8 cellular contexts compared by ENCODE assay signal in the genomic region with DNA sequence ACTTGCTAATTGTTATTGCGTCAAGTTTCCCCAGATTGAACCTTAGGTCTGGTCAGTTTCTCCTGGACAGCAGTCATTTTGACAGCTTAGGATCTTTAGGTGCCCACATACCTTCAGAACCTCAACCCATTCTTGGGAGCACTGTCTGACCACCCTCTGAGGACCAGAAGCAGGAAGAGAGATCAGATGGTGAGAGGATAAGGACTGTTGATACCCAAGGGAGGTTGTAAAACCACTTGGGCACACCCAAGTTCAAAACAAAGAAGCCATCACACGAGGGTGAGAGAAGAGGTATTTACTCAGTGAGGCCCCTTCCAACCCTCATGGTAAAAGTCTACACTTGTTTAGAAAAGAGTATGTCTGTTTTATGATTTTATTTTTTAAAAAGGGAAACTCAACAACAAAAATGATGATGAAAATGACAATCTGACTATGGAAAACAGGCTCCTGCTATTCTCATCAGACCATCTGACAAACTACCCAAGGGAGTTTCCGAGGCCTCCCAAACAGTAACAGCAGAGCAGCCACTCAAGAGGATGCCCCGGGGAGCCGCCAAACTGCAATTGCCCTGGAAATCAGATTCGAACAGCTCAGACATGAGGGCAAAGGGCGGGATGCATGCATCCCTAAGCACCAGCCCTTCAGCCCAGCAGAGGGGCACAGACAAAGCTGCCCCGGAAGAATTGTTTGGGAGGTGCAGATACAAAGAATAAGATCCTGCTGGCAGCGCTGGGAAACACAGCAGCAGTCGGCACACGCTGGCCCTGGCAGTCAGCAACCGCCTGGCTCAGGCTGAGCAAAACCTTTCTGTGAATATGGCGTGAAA.
A peak's percentile ranks its signal among the peaks of the same experiment; 100 is the strongest.
DNase-seq lines count a peak whose midpoint lies in the region; ATAC-seq and TF ChIP-seq lines count a peak whose summit lies in the region.

No MANE protein-coding gene starts in this region.

- intact Hi-C loops in naive thymus-derived CD4-positive, alpha-beta T cell (cut with micrococcal nuclease) = loop anchor here in 1 of 2 donors (1.0 to 2.0 kb wide), 2 partner anchors 16 to 35 kb away; no protein-coding TSS in a partner anchor
- intact Hi-C loops in upper lobe of right lung (cut with DNase I) = no loop called here

- in situ Hi-C loops in GM13977 (cut with MboI; ENCODE audit: low pct_unique_long_range_greater_than_20kb, low sequenced_read_pairs, unreplicated experiment) = no loop called here

- H3K4me3 Mint-ChIP-seq in activated naive CD8-positive, alpha-beta T cell treated with anti-CD3 and anti-CD28 coated beads, Interleukin-2, amount 50 U/mL, for 24 hours = no peak overlapping the region
- peak overlapping the region in 5 of 10 donors; percentile 14 to 69 (median 56) for H3K4me3 Mint-ChIP-seq in naive thymus-derived CD4-positive, alpha-beta T cell

- peaks cover 76% of the 10 kb centered on the region for H3K4me1 Mint-ChIP-seq in activated naive CD8-positive, alpha-beta T cell treated with anti-CD3 and anti-CD28 coated beads, Interleukin-2, amount 50 U/mL, for 24 hours
- peaks cover 21 to 72% (median 52%) of the 10 kb centered on the region in 7 donors for H3K4me1 Mint-ChIP-seq in naive thymus-derived CD4-positive, alpha-beta T cell

- H3K27me3 ChIP-seq in naive thymus-derived CD4-positive, alpha-beta T cell (ENCODE audit: control insufficient read depth in 2 of 2, insufficient read depth in 2 of 2, low read length in 2 of 2) = no peaks in the 10 kb centered on the region
- H3K27me3 ChIP-seq in upper lobe of right lung = no peaks in the 10 kb centered on the region

- peak overlapping the region; percentile 96 for H3K27ac Mint-ChIP-seq in activated naive CD8-positive, alpha-beta T cell treated with anti-CD3 and anti-CD28 coated beads, Interleukin-2, amount 50 U/mL, for 24 hours
- peak overlapping the region in 5 of 9 donors; percentile 68 to 90 (median 71) for H3K27ac Mint-ChIP-seq in naive thymus-derived CD4-positive, alpha-beta T cell

- H3K27ac ChIP-seq in naive thymus-derived CD4-positive, alpha-beta T cell (ENCODE audit: low read depth, low read length) = no peak overlapping the region
- H3K27ac ChIP-seq in upper lobe of right lung = no peak overlapping the region

- ATAC-seq in HG03342 (IDR thresholded peaks at IDR 0.05; ENCODE audit: unreplicated experiment) = peak; percentile 28
- ATAC-seq in activated naive CD8-positive, alpha-beta T cell treated with anti-CD3 and anti-CD28 coated beads, Interleukin-2, amount 50 U/mL, for 24 hours = peak; percentile 26
- peak; percentile 48 for ATAC-seq in naive thymus-derived CD4-positive, alpha-beta T cell
- ATAC-seq in upper lobe of right lung = no peak
- ATAC-seq in GM19324 (IDR thresholded peaks at IDR 0.05; ENCODE audit: low FRiP score, unreplicated experiment) = no peak

- no peaks in the 10 kb centered on the region for H3K27me3 Mint-ChIP-seq in activated naive CD8-positive, alpha-beta T cell treated with anti-CD3 and anti-CD28 coated beads, Interleukin-2, amount 50 U/mL, for 24 hours
- H3K27me3 Mint-ChIP-seq in naive thymus-derived CD4-positive, alpha-beta T cell = no peaks in the 10 kb centered on the region

- peaks cover 23 to 44% of the 10 kb centered on the region in 2 donors for H3K4me1 ChIP-seq in naive thymus-derived CD4-positive, alpha-beta T cell (ENCODE audit: control insufficient read depth in 2 of 2, insufficient read depth in 2 of 2, low read length in 2 of 2)
- peaks cover 26% of the 10 kb centered on the region for H3K4me1 ChIP-seq in upper lobe of right lung

- no peak for DNase-seq in activated naive CD8-positive, alpha-beta T cell treated with anti-CD3 and anti-CD28 coated beads, Interleukin-2, amount 50 U/mL, for 24 hours
- no peak for DNase-seq in naive thymus-derived CD4-positive, alpha-beta T cell
- DNase-seq in upper lobe of right lung = no peak
- DNase-seq in globus pallidus (ENCODE audit: low spot score) = no peak
- DNase-seq in GM13977 (ENCODE audit: low spot score) = no peak

- H3K9me3 ChIP-seq in naive thymus-derived CD4-positive, alpha-beta T cell (ENCODE audit: control insufficient read depth in 2 of 3, low read length in 3 of 3) = no peaks in the 10 kb centered on the region
- H3K9me3 ChIP-seq in upper lobe of right lung = no peaks in the 10 kb centered on the region

- no peak overlapping the region for H3K4me3 ChIP-seq in naive thymus-derived CD4-positive, alpha-beta T cell (ENCODE audit: low read length)
- H3K4me3 ChIP-seq in upper lobe of right lung = no peak overlapping the region

- no peaks in the 10 kb centered on the region for H3K36me3 ChIP-seq in naive thymus-derived CD4-positive, alpha-beta T cell (ENCODE audit: control insufficient read depth in 2 of 3, insufficient read depth in 3 of 3, low read length in 3 of 3)
- no peaks in the 10 kb centered on the region for H3K36me3 ChIP-seq in upper lobe of right lung

- CTCF ChIA-PET in naive thymus-derived CD4-positive, alpha-beta T cell (lab: Charles Lee) = interaction anchor here (0.7 kb wide), 1 partner anchor 136 kb away, joined by 4 read pairs; no protein-coding TSS in a partner anchor

- TF ChIP-seq CTCF in GM12873 (IDR thresholded peaks at IDR 0.05; ENCODE audit: insufficient read depth, low read depth, low read length, missing control alignments) = peak; percentile 14
- no peak for TF ChIP-seq CTCF in upper lobe of right lung (IDR thresholded peaks at IDR 0.05)
- no peak for TF ChIP-seq CTCF in GM13977 (IDR thresholded peaks at IDR 0.05; ENCODE audit: extremely low read depth, insufficient read depth, missing control alignments)

- POLR2A ChIA-PET in naive thymus-derived CD4-positive, alpha-beta T cell (lab: Charles Lee) = interaction anchor here (0.6 to 0.7 kb wide), 2 partner anchors 16 to 364 kb away, joined by 3 read pairs; no protein-coding TSS in a partner anchor

- peaks cover 11% of the 10 kb centered on the region for H3K36me3 Mint-ChIP-seq in activated naive CD8-positive, alpha-beta T cell treated with anti-CD3 and anti-CD28 coated beads, Interleukin-2, amount 50 U/mL, for 24 hours (ENCODE audit: low read depth)
- H3K36me3 Mint-ChIP-seq in naive thymus-derived CD4-positive, alpha-beta T cell = peaks cover 0 to 28% (median 0%) of the 10 kb centered on the region in 5 donors

- H3K9me3 Mint-ChIP-seq in activated naive CD8-positive, alpha-beta T cell treated with anti-CD3 and anti-CD28 coated beads, Interleukin-2, amount 50 U/mL, for 24 hours = peaks cover 4% of the 10 kb centered on the region
- peaks cover 0 to 18% (median 0%) of the 10 kb centered on the region in 11 donors for H3K9me3 Mint-ChIP-seq in naive thymus-derived CD4-positive, alpha-beta T cell

Comparison
In these comparisons a context has a peak if more than half of its experiments do, and no peak if none do; other contexts are left out.
1. ATAC-seq: peak in HG03342 (single experiment), activated naive CD8-positive, alpha-beta T cell treated with anti-CD3 and anti-CD28 coated beads, Interleukin-2, amount 50 U/mL, for 24 hours (single experiment) and naive thymus-derived CD4-positive, alpha-beta T cell (single experiment); none in upper lobe of right lung (single experiment) and GM19324 (single experiment).